Comparison of ENCODE assay signal across 10 cellular contexts in the genomic region with DNA sequence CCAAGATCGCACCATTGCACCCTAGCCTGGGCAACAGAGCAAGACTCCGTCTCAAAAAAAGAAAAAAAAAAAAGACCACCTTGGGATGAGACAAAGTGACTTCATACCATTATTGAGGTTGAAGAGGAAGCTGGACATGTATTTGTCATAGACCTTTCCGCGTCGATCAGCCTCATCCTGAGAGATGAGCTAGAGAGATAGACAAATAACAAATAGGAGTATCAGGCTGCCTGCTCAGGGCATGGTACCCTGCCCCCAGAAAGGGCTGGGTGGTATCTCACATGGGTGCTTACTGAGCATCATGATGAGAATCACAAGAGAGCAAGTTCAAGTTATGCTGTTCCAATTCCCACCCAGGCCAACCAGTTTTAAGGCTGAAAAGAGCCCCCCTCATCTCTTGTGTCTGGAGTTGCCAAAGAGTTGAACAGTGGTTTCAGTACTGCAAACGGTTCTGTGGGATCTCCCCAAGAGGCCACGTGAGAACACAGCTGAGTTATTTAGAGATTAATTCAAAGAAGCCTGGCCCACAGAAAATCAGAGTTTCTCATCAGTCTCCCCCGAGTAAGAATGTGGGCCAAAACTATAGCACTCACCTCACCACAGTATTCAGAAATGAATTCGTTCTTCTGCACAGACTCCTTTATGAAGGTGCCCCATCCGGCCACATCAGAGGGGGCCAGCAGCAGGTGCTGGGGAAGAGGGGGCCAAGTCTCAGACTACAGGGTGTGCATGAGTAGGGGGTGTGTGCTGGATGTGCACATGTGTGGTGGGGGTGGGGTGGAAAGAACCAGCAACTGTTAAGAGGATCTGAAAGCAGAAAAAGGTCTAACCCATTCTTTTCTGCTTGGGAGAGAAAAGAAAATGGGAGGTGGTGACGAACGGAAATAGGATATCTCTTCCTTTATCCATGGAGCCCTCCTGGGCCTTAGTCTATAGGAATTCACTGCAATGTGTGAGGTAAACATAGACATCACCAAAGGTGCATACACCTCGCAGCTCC. TPM values are rescaled to one million over a fixed set of nuclear protein-coding genes. Genes with fewer than 3 reads are reported as not detected.
A peak's percentile ranks its signal among the peaks of the same experiment; 100 is the strongest.
DNase-seq lines count a peak whose midpoint lies in the region; ATAC-seq and TF ChIP-seq lines count a peak whose summit lies in the region.
"Had no signal": no experiment of that assay in that cellular context is flagged by ENCODE, and none has a peak within 500 bp of the region (broad histone marks: within the 10 kb centered on the region; RNA-seq: fewer than 3 reads in every experiment).

No MANE protein-coding gene starts in this region.

- TF ChIP-seq CTCF in tibial nerve (IDR thresholded peaks at IDR 0.05): no peak

- no peaks in the 10 kb centered on the region for H3K27me3 ChIP-seq in tibial nerve
- H3K27me3 ChIP-seq: SJSA1 had no signal

- peaks cover 7 to 98% (median 23%) of the 10 kb centered on the region in 3 donors for H3K36me3 ChIP-seq in tibial nerve

- no peak for TF ChIP-seq EP300 in tibial nerve (IDR thresholded peaks at IDR 0.05)

- no peaks in the 10 kb centered on the region for H3K9me3 ChIP-seq in tibial nerve
- H3K9me3 ChIP-seq: SJSA1 had no signal

- no peak overlapping the region for H3K4me3 ChIP-seq in tibial nerve
- H3K4me3 ChIP-seq: SJSA1 had no signal

- 87% methylated on average over 13 of the region's 13 CpGs for WGBS in tibial nerve, 2 donors

- H3K4me1 ChIP-seq in tibial nerve: peaks cover 0 to 13% (median 2%) of the 10 kb centered on the region in 4 donors
- H3K4me1 ChIP-seq: SJSA1 had no signal

- ATAC-seq in GM21360 (IDR thresholded peaks at IDR 0.05; ENCODE audit: unreplicated experiment) (peak; percentile 71), HG03175 (IDR thresholded peaks at IDR 0.05; ENCODE audit: unreplicated experiment) (peak; percentile 62)

- TF ChIP-seq POLR2A in tibial nerve (IDR thresholded peaks at IDR 0.05): no peak

- no peak overlapping the region for H3K27ac ChIP-seq in tibial nerve
- H3K27ac ChIP-seq: 22Rv1, SJSA1 had no signal

- peak; percentile 45 for DNase-seq in NK-92 treated with Interleukin-12 subunit alpha and Interleukin-12 subunit beta, amount 100 ng/mL, for 24 hours (lab: John Stamatoyannopoulos, UW)
- DNase-seq in NK-92 (lab: John Stamatoyannopoulos, UW; ENCODE audit: unreplicated experiment) (no peak), germinal center (ENCODE audit: low spot score) (peak; percentile 28), NCI-H226 (no peak), tibial nerve (ENCODE audit: low spot score in 2 of 2) (no peak), NCI-H2196 (lab: John Stamatoyannopoulos, UW; ENCODE audit: unreplicated experiment) (no peak)

RNA-seq across cellular contexts. Expression of a gene that starts 22.5 kb away (rescaled TPM):
- 10 to 100 TPM in 2 of 4 donors, 1 to 10 TPM in 2; 6.3 to 21.0 (median 12.6) TPM for total RNA-seq in tibial nerve

RNA-seq across cellular contexts. Expression of a gene that starts 23.2 kb away (rescaled TPM):
- total RNA-seq in tibial nerve: 10 to 100 TPM in 1 of 4 donors, 1 to 10 TPM in 3; 3.7 to 11.1 (median 7.1) TPM
- total RNA-seq: SJSA1 had no signal

RNA-seq across cellular contexts. Expression of a gene that starts 28.0 kb away (rescaled TPM):
- total RNA-seq in tibial nerve: 10 to 100 TPM; 32.4 to 57.7 (median 46.1) TPM

RNA-seq across cellular contexts. Expression of a gene that starts 40.0 kb away (rescaled TPM):
- total RNA-seq in tibial nerve: 100 to 1,000 TPM in 2 of 4 donors, 10 to 100 TPM in 2; 73.8 to 128 (median 109) TPM

RNA-seq across cellular contexts. Expression of a gene that starts 45.7 kb away (rescaled TPM):
- 10 to 100 TPM; 48.2 to 92.4 (median 77.6) TPM for total RNA-seq in tibial nerve

Comparison
In these comparisons a context has a peak if more than half of its experiments do, and no peak if none do; other contexts are left out.
1. DNase-seq: peak in NK-92 treated with Interleukin-12 subunit alpha and Interleukin-12 subunit beta, amount 100 ng/mL, for 24 hours (single experiment) and germinal center (single experiment); none in NK-92 (single experiment), NCI-H226 (single experiment), tibial nerve (0 of 2) and NCI-H2196 (single experiment).